ENCODE assay signal across 8 cellular contexts in genomic region chr2:127479219-127479825, GRCh38. TPM values are rescaled to one million over a fixed set of nuclear protein-coding genes. Genes with fewer than 3 reads are reported as not detected.
DNase-seq lines count a peak whose midpoint lies in the region; ATAC-seq and TF ChIP-seq lines count a peak whose summit lies in the region.

No MANE protein-coding gene starts in this region.

- no peak overlapping the region for H4K91ac ChIP-seq in mesenchymal stem cell (ENCODE audit: low read length)

- DNase-seq in GDM1 (lab: John Stamatoyannopoulos, UW), result peak; percentile 35
- peak; percentile 69 for DNase-seq in OCI-M1 (lab: John Stamatoyannopoulos, UW)
- DNase-seq in dermis microvascular lymphatic vessel endothelial cell (ENCODE audit: low read depth in 2 of 2), result peak; percentile 62 to 71
- DNase-seq in mesenchymal stem cell, result peak; percentile 71
- DNase-seq in activated CD4-positive, alpha-beta T cell treated with anti-CD3 and anti-CD28 coated beads, Interleukin-2, amount 50 U/mL, for 48 hours, result no peak

- H3K36me3 ChIP-seq in mesenchymal stem cell (ENCODE audit: control insufficient read depth in 1 of 2, insufficient read depth in 2 of 2, low read depth in 1 of 2, low read length in 2 of 2), result peaks cover 15 to 40% of the 10 kb centered on the region in 2 experiments

- H3K4me3 ChIP-seq in mesenchymal stem cell (ENCODE audit: insufficient read depth in 1 of 2, low read depth in 1 of 2, low read length in 2 of 2), result no peak overlapping the region

- H3K79me1 ChIP-seq in mesenchymal stem cell (replicated peaks; ENCODE audit: low read length, poor library complexity, severe bottlenecking), result peaks cover 11% of the 10 kb centered on the region

- no peak overlapping the region for H2BK5ac ChIP-seq in mesenchymal stem cell (ENCODE audit: low read depth, low read length, poor library complexity, severe bottlenecking)

- H3K9ac ChIP-seq in mesenchymal stem cell (ENCODE audit: low read length), result no peak overlapping the region

- H3K4me2 ChIP-seq in mesenchymal stem cell (ENCODE audit: low read length, poor library complexity, severe bottlenecking), result no peak overlapping the region

- no peak overlapping the region for H2AK5ac ChIP-seq in mesenchymal stem cell (ENCODE audit: low read length, severe bottlenecking)

- no peak for ATAC-seq in GM19455 (IDR thresholded peaks at IDR 0.05; ENCODE audit: unreplicated experiment)
- no peak for ATAC-seq in GM19463 (IDR thresholded peaks at IDR 0.05; ENCODE audit: unreplicated experiment)

- 76% methylated on average over 4 of the region's 5 CpGs for WGBS in mesenchymal stem cell

- H4K8ac ChIP-seq in mesenchymal stem cell (ENCODE audit: low read length), result no peak overlapping the region

- TF ChIP-seq EP300 in Ishikawa (IDR thresholded peaks at IDR 0.05; ENCODE audit: borderline replicate concordance), result no peak

- peaks cover 16% of the 10 kb centered on the region for H3K9me3 ChIP-seq in mesenchymal stem cell (ENCODE audit: control insufficient read depth, low read length)

- H3K27ac ChIP-seq in mesenchymal stem cell (ENCODE audit: low read length, poor library complexity, severe bottlenecking), result no peak overlapping the region

- peak; percentile 60 for TF ChIP-seq RAD21 in Ishikawa (IDR thresholded peaks at IDR 0.05; ENCODE audit: low read depth)

- no peaks in the 10 kb centered on the region for H3K27me3 ChIP-seq in mesenchymal stem cell (ENCODE audit: control insufficient read depth in 1 of 2, insufficient read depth in 1 of 2, low read length in 2 of 2)

- H3K14ac ChIP-seq in mesenchymal stem cell (ENCODE audit: low read length in 2 of 2), result no peak overlapping the region

- H3K18ac ChIP-seq in mesenchymal stem cell (ENCODE audit: low read depth in 1 of 2, low read length in 2 of 2), result no peak overlapping the region

- H2BK12ac ChIP-seq in mesenchymal stem cell (ENCODE audit: low read length in 2 of 2), result no peak overlapping the region

- H3K23ac ChIP-seq in mesenchymal stem cell (ENCODE audit: low read length in 2 of 2), result no peak overlapping the region

- no peak overlapping the region for H2BK15ac ChIP-seq in mesenchymal stem cell (ENCODE audit: low read depth, poor library complexity, severe bottlenecking)

- no peaks in the 10 kb centered on the region for H3K4me1 ChIP-seq in mesenchymal stem cell (ENCODE audit: control insufficient read depth, insufficient read depth, low read depth, low read length)

- H3K4ac ChIP-seq in mesenchymal stem cell (ENCODE audit: low read depth in 1 of 2, low read length in 2 of 2), result no peak overlapping the region

- no peak overlapping the region for H2BK120ac ChIP-seq in mesenchymal stem cell (ENCODE audit: low read depth, low read length)

- no peak overlapping the region for H2AFZ ChIP-seq in mesenchymal stem cell (ENCODE audit: low read depth, low read length)

TF ChIP-seq in Ishikawa, 13 proteins besides CTCF, POLR2A, EP300 and RAD21:
- TF ChIP-seq TEAD4 (IDR thresholded peaks at IDR 0.05) (no peak), NFIC (IDR thresholded peaks at IDR 0.05) (no peak), FOXM1 (IDR thresholded peaks at IDR 0.05; ENCODE audit: borderline replicate concordance, low read depth) (no peak), USF1 (IDR thresholded peaks at IDR 0.05) (no peak), EGR1 (IDR thresholded peaks at IDR 0.05) (no peak), YY1 (IDR thresholded peaks at IDR 0.05; ENCODE audit: low read depth) (no peak), ZBTB7A (IDR thresholded peaks at IDR 0.05; ENCODE audit: low read depth) (no peak), MAX (IDR thresholded peaks at IDR 0.05) (no peak), TCF12 (IDR thresholded peaks at IDR 0.05; ENCODE audit: low read depth) (no peak), TAF1 (IDR thresholded peaks at IDR 0.05; ENCODE audit: low read depth) (no peak), CEBPB (IDR thresholded peaks at IDR 0.05) (no peak), CREB1 (IDR thresholded peaks at IDR 0.05; ENCODE audit: low read depth) (no peak), REST (IDR thresholded peaks at IDR 0.05; ENCODE audit: low read depth) (no peak)
TF ChIP-seq in Ishikawa: peak in this region for 0.

RNA-seq across cellular contexts. Expression of gene IWS1, which starts 47.0 kb away (rescaled TPM):
- 21.7 and 26.2 TPM in 2 replicates for total RNA-seq in dermis microvascular lymphatic vessel endothelial cell
- 32.8 TPM for polyA plus RNA-seq in mesenchymal stem cell (2013, experiment 1 of 2)
- polyA plus RNA-seq in mesenchymal stem cell (2013, experiment 2 of 2), result 31.3 TPM

RNA-seq across cellular contexts. Expression of gene MYO7B, which starts 56.2 kb away (rescaled TPM):
- 0.13 TPM in 2 replicates for total RNA-seq in dermis microvascular lymphatic vessel endothelial cell
- polyA plus RNA-seq in mesenchymal stem cell (2013, experiment 1 of 2), result not detected
- 0.01 TPM for polyA plus RNA-seq in mesenchymal stem cell (2013, experiment 2 of 2)

Comparison
In these comparisons a context has a peak if more than half of its experiments do, and no peak if none do; other contexts are left out.
1. DNase-seq: peak in GDM1 (single experiment), OCI-M1 (single experiment), dermis microvascular lymphatic vessel endothelial cell (2 of 2) and mesenchymal stem cell (single experiment); none in activated CD4-positive, alpha-beta T cell treated with anti-CD3 and anti-CD28 coated beads, Interleukin-2, amount 50 U/mL, for 48 hours (0 of 2).